1 cellular context compared by ENCODE assay signal in genomic region chr3:66379565-66379964, GRCh38.
TF ChIP-seq lines count a peak whose summit lies in the region.

No MANE protein-coding gene starts in this region.

TF ChIP-seq in GM23338, 12 proteins besides CTCF, POLR2A, EP300 and RAD21 (continued from another document):
- TF ChIP-seq, protein P1, sequence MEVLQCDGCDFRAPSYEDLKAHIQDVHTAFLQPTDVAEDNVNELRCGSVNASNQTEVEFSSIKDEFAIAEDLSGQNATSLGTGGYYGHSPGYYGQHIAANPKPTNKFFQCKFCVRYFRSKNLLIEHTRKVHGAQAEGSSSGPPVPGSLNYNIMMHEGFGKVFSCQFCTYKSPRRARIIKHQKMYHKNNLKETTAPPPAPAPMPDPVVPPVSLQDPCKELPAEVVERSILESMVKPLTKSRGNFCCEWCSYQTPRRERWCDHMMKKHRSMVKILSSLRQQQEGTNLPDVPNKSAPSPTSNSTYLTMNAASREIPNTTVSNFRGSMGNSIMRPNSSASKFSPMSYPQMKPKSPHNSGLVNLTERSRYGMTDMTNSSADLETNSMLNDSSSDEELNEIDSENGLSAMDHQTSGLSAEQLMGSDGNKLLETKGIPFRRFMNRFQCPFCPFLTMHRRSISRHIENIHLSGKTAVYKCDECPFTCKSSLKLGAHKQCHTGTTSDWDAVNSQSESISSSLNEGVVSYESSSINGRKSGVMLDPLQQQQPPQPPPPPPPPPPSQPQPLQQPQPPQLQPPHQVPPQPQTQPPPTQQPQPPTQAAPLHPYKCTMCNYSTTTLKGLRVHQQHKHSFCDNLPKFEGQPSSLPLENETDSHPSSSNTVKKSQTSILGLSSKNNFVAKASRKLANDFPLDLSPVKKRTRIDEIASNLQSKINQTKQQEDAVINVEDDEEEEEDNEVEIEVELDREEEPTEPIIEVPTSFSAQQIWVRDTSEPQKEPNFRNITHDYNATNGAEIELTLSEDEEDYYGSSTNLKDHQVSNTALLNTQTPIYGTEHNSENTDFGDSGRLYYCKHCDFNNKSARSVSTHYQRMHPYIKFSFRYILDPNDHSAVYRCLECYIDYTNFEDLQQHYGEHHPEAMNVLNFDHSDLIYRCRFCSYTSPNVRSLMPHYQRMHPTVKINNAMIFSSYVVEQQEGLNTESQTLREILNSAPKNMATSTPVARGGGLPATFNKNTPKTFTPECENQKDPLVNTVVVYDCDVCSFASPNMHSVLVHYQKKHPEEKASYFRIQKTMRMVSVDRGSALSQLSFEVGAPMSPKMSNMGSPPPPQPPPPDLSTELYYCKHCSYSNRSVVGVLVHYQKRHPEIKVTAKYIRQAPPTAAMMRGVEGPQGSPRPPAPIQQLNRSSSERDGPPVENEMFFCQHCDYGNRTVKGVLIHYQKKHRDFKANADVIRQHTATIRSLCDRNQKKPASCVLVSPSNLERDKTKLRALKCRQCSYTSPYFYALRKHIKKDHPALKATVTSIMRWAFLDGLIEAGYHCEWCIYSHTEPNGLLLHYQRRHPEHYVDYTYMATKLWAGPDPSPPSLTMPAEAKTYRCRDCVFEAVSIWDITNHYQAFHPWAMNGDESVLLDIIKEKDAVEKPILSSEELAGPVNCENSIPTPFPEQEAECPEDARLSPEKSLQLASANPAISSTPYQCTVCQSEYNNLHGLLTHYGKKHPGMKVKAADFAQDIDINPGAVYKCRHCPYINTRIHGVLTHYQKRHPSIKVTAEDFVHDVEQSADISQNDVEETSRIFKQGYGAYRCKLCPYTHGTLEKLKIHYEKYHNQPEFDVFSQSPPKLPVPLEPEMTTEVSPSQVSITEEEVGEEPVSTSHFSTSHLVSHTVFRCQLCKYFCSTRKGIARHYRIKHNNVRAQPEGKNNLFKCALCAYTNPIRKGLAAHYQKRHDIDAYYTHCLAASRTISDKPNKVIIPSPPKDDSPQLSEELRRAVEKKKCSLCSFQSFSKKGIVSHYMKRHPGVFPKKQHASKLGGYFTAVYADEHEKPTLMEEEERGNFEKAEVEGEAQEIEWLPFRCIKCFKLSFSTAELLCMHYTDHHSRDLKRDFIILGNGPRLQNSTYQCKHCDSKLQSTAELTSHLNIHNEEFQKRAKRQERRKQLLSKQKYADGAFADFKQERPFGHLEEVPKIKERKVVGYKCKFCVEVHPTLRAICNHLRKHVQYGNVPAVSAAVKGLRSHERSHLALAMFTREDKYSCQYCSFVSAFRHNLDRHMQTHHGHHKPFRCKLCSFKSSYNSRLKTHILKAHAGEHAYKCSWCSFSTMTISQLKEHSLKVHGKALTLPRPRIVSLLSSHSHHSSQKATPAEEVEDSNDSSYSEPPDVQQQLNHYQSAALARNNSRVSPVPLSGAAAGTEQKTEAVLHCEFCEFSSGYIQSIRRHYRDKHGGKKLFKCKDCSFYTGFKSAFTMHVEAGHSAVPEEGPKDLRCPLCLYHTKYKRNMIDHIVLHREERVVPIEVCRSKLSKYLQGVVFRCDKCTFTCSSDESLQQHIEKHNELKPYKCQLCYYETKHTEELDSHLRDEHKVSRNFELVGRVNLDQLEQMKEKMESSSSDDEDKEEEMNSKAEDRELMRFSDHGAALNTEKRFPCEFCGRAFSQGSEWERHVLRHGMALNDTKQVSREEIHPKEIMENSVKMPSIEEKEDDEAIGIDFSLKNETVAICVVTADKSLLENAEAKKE (CRISPR knock-in tag; IDR thresholded peaks at IDR 0.05): no peak
- TF ChIP-seq STAT1 (IDR thresholded peaks at IDR 0.05; ENCODE audit: unreplicated experiment): no peak
- TF ChIP-seq ZNF114 (CRISPR knock-in tag; IDR thresholded peaks at IDR 0.05): no peak
- TF ChIP-seq ZNF331 (CRISPR knock-in tag; IDR thresholded peaks at IDR 0.05; ENCODE audit: low read depth): no peak
- no peak for TF ChIP-seq EZH2phosphoT487 (IDR thresholded peaks at IDR 0.05; ENCODE audit: unreplicated experiment)
- no peak for TF ChIP-seq CREB1 (CRISPR knock-in tag; IDR thresholded peaks at IDR 0.05; ENCODE audit: low read depth)
- TF ChIP-seq ETS1 (IDR thresholded peaks at IDR 0.05): no peak
- no peak for TF ChIP-seq JUNB (IDR thresholded peaks at IDR 0.05; ENCODE audit: unreplicated experiment)
- TF ChIP-seq POLR2AphosphoS5 (IDR thresholded peaks at IDR 0.05; ENCODE audit: low read depth): no peak
TF ChIP-seq in GM23338: peak in this region for 0.
